ENCODE assay signal across 27 cellular contexts in the genomic region with DNA sequence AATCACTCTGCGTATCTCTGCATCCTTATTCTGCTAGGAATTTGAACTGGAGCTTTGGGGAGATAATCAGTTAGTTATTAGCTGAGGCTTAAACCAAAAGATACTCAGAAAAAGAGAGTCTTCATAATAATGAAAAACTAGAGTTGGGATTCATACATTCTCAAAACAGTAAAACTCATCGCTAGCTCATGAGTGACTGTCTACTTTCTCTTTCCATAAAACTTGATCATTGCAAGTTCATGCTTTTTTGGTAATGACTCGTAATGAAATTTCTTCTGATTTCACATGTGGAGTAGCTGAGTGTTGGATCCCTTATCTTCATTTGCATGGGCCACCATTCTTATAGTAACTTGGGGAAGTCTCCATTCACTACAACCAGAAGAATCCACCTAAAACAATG.
A peak's percentile ranks its signal among the peaks of the same experiment; 100 is the strongest.
DNase-seq lines count a peak whose midpoint lies in the region; ATAC-seq, FAIRE-seq and TF ChIP-seq lines count a peak whose summit lies in the region.
"Had no signal": no experiment of that assay in that cellular context is flagged by ENCODE, and none has a peak within 500 bp of the region (broad histone marks: within the 10 kb centered on the region; RNA-seq: fewer than 3 reads in every experiment).

No MANE protein-coding gene starts in this region.

- peaks cover 4% of the 10 kb centered on the region for H3F3A ChIP-seq in neural cell (ENCODE audit: insufficient read depth, low read length, poor library complexity, severe bottlenecking)

- no peaks in the 10 kb centered on the region for H3K4me1 ChIP-seq in A549
- H3K4me1 ChIP-seq: BE2C had no signal

- TF ChIP-seq POLR2A in A549 (IDR thresholded peaks at IDR 0.05; ENCODE audit: low read length): no peak

- no peaks in the 10 kb centered on the region for H3K27me3 ChIP-seq in neural cell (ENCODE audit: insufficient read depth, low read depth, low read length)
- H3K27me3 ChIP-seq: BE2C, BLaER1 had no signal

- TF ChIP-seq RAD21 in A549 (conservative IDR thresholded peaks at IDR 0.05 in 1 of 2, IDR thresholded peaks at IDR 0.05 in 1 of 2): no peak
- no peak for TF ChIP-seq RAD21 in neural cell (conservative IDR thresholded peaks at IDR 0.05)

- H3K4me2 ChIP-seq in A549 (no peak overlapping the region), neural cell (ENCODE audit: low read length) (no peak overlapping the region)
- H3K4me2 ChIP-seq: BLaER1 had no signal

- POLR2A ChIA-PET in A549 (lab: Yijun Ruan, JAX): no interaction called here

- no peaks in the 10 kb centered on the region for H4K20me1 ChIP-seq in neural cell (ENCODE audit: insufficient read depth)
- H4K20me1 ChIP-seq: BLaER1 had no signal

- H3K36me3 ChIP-seq in neural cell (ENCODE audit: insufficient read depth, low read length): no peaks in the 10 kb centered on the region
- H3K36me3 ChIP-seq: BE2C, BLaER1 had no signal

- no peaks in the 10 kb centered on the region for H3K79me2 ChIP-seq in neural cell (replicated peaks; ENCODE audit: insufficient read depth, low read length)

- TF ChIP-seq EP300 in A549 (IDR thresholded peaks at IDR 0.05) (no peak), neural cell (conservative IDR thresholded peaks at IDR 0.05; ENCODE audit: poor library complexity, severe bottlenecking) (no peak)

- H3K4me3 ChIP-seq in A549: no peak overlapping the region
- no peak overlapping the region for H3K4me3 ChIP-seq in neural cell (ENCODE audit: low read length)
- H3K4me3 ChIP-seq: BLaER1, GM12878 had no signal

- CTCF ChIA-PET in A549 (lab: Yijun Ruan, JAX): interaction anchor here (1.5 kb wide), 1 partner anchor 11 kb away, joined by 3 read pairs; no protein-coding TSS in a partner anchor

- peak; percentile 43 for FAIRE-seq in A549 (lab: Jason Lieb, UNC)
- FAIRE-seq: GM12878, GM12892, GM18507 had no signal

- no peak overlapping the region for H3K27ac ChIP-seq in A549
- peak overlapping the region; percentile 83 for H3K27ac ChIP-seq in neural cell (ENCODE audit: low read length)
- H3K27ac ChIP-seq: 22Rv1, BLaER1 had no signal

- H3K9me3 ChIP-seq in A549: no peaks in the 10 kb centered on the region
- H3K9me3 ChIP-seq in neural cell (ENCODE audit: low read length): no peaks in the 10 kb centered on the region
- H3K9me3 ChIP-seq: BE2C, BLaER1 had no signal

- 54% methylated on average over 3 of the region's 3 CpGs for WGBS in A549 (ENCODE audit: missing lambda C conversion rate)

- no peak for DNase-seq in activated CD4-positive, CD25-positive, alpha-beta regulatory T cell treated with anti-CD3 and anti-CD28 coated beads, Interleukin-2, amount 50 U/mL, for 72 hours
- DNase-seq in A549 (ENCODE audit: low read depth in 1 of 2, low spot score in 1 of 2) (no peak), activated gamma-delta T cell (lab: John Stamatoyannopoulos, UW) (no peak)
- DNase-seq: ACHN; BE2C; C1 segment of cervical spinal cord; CD4-positive, alpha-beta memory T cell; CD4-positive, CD25-positive, alpha-beta regulatory T cell; CD8-positive, alpha-beta memory T cell; COR-L47; DMS 273 treated with DMSO at 0.1 percent for 48 hours; DMS153; DMS53; DMS79; DND-41; EL; GDM1 had no signal

- H3K9me2 ChIP-seq in neural cell (ENCODE audit: insufficient read depth, low read length): no peaks in the 10 kb centered on the region

- ATAC-seq in activated CD4-positive, CD25-positive, alpha-beta regulatory T cell treated with anti-CD3 and anti-CD28 coated beads, Interleukin-2, amount 50 U/mL, for 24 hours: peak; percentile 35 to 55
- ATAC-seq in A549 (no peak), HG03565 (IDR thresholded peaks at IDR 0.05; ENCODE audit: unreplicated experiment) (peak; percentile 49), HG02759 (IDR thresholded peaks at IDR 0.05; ENCODE audit: unreplicated experiment) (no peak), esophagus mucosa (no peak)
- ATAC-seq: GM12878 had no signal

- no peak overlapping the region for H3K9ac ChIP-seq in neural cell (ENCODE audit: low read length)
- H3K9ac ChIP-seq: BLaER1 had no signal

- no peak overlapping the region for H2AFZ ChIP-seq in neural cell (ENCODE audit: low read depth, low read length)

- TF ChIP-seq CTCF in A549 (IDR thresholded peaks at IDR 0.05): no peak
- TF ChIP-seq CTCF in neural cell (IDR thresholded peaks at IDR 0.05; ENCODE audit: poor library complexity, severe bottlenecking): no peak

TF ChIP-seq in A549, 52 proteins besides CTCF, POLR2A, EP300 and RAD21:
- TF ChIP-seq FOSL2 (IDR thresholded peaks at IDR 0.05) (no peak), FOSL2 (CRISPR knock-in tag; IDR thresholded peaks at IDR 0.05) (no peak), NPAS2 (CRISPR knock-in tag; IDR thresholded peaks at IDR 0.05; ENCODE audit: borderline replicate concordance) (no peak), RARB (CRISPR knock-in tag; IDR thresholded peaks at IDR 0.05) (no peak), JUN (IDR thresholded peaks at IDR 0.05) (no peak), POLR2AphosphoS2 (conservative IDR thresholded peaks at IDR 0.05; ENCODE audit: low read length) (no peak), CBX2 (IDR thresholded peaks at IDR 0.05; ENCODE audit: borderline replicate concordance, low read depth) (no peak), ELK1 (IDR thresholded peaks at IDR 0.05; ENCODE audit: low read depth, low read length) (no peak), ZFP36 (IDR thresholded peaks at IDR 0.05; ENCODE audit: borderline replicate concordance, partially characterized antibody) (no peak), BHLHE40 (IDR thresholded peaks at IDR 0.05; ENCODE audit: low read depth, low read length) (no peak), SREBF2 (IDR thresholded peaks at IDR 0.05) (no peak), NR3C1 (IDR thresholded peaks at IDR 0.05) (no peak), CEBPB (IDR thresholded peaks at IDR 0.05) (no peak), HOXA7 (CRISPR knock-in tag; IDR thresholded peaks at IDR 0.05) (no peak), MAFK (IDR thresholded peaks at IDR 0.05; ENCODE audit: partially characterized antibody) (no peak)
- TF ChIP-seq, protein P1, sequence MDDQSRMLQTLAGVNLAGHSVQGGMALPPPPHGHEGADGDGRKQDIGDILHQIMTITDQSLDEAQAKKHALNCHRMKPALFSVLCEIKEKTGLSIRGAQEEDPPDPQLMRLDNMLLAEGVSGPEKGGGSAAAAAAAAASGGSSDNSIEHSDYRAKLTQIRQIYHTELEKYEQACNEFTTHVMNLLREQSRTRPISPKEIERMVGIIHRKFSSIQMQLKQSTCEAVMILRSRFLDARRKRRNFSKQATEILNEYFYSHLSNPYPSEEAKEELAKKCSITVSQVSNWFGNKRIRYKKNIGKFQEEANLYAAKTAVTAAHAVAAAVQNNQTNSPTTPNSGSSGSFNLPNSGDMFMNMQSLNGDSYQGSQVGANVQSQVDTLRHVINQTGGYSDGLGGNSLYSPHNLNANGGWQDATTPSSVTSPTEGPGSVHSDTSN (IDR thresholded peaks at IDR 0.05): no peak

TF ChIP-seq in neural cell, 6 proteins besides CTCF, POLR2A, EP300 and RAD21:
- TF ChIP-seq SMC3 (conservative IDR thresholded peaks at IDR 0.05; ENCODE audit: poor library complexity) (no peak), POLR2AphosphoS5 (IDR thresholded peaks at IDR 0.05) (no peak), EZH2 (IDR thresholded peaks at IDR 0.05; ENCODE audit: borderline replicate concordance, insufficient read depth, low read length, poor library complexity, severe bottlenecking) (no peak), MXI1 (conservative IDR thresholded peaks at IDR 0.05; ENCODE audit: poor library complexity, severe bottlenecking) (no peak), TAF1 (IDR thresholded peaks at IDR 0.05; ENCODE audit: low read depth) (no peak)
- TF ChIP-seq, protein P2, sequence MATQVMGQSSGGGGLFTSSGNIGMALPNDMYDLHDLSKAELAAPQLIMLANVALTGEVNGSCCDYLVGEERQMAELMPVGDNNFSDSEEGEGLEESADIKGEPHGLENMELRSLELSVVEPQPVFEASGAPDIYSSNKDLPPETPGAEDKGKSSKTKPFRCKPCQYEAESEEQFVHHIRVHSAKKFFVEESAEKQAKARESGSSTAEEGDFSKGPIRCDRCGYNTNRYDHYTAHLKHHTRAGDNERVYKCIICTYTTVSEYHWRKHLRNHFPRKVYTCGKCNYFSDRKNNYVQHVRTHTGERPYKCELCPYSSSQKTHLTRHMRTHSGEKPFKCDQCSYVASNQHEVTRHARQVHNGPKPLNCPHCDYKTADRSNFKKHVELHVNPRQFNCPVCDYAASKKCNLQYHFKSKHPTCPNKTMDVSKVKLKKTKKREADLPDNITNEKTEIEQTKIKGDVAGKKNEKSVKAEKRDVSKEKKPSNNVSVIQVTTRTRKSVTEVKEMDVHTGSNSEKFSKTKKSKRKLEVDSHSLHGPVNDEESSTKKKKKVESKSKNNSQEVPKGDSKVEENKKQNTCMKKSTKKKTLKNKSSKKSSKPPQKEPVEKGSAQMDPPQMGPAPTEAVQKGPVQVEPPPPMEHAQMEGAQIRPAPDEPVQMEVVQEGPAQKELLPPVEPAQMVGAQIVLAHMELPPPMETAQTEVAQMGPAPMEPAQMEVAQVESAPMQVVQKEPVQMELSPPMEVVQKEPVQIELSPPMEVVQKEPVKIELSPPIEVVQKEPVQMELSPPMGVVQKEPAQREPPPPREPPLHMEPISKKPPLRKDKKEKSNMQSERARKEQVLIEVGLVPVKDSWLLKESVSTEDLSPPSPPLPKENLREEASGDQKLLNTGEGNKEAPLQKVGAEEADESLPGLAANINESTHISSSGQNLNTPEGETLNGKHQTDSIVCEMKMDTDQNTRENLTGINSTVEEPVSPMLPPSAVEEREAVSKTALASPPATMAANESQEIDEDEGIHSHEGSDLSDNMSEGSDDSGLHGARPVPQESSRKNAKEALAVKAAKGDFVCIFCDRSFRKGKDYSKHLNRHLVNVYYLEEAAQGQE (IDR thresholded peaks at IDR 0.05; ENCODE audit: borderline replicate concordance): no peak

Comparison
In these comparisons a context has a peak if more than half of its experiments do, and no peak if none do; other contexts are left out.
1. ATAC-seq: peak in activated CD4-positive, CD25-positive, alpha-beta regulatory T cell treated with anti-CD3 and anti-CD28 coated beads, Interleukin-2, amount 50 U/mL, for 24 hours (2 of 2) and HG03565 (single experiment); none in A549 (0 of 2), HG02759 (single experiment) and esophagus mucosa (single experiment).